In the genomic region with DNA sequence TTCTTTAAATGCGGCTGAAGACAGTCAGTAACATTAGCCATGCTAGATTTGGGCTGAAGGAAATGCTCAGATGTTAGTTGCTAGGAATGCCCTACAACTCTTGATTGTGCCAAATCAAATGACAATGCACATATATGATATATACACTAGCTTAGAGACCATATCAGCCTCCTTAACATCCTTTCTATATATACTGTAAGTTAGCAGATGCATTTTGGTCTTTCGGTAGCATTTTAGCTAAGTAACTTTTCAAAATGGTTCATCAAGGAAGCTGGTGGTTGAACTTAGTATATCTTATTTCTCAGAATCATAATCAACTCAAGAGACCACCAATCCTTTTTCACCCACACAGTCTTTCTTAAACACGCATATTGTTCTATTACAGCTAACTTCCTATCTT, we compare ENCODE assay signal across 20 cellular contexts. TPM values are rescaled to one million over a fixed set of nuclear protein-coding genes. Genes with fewer than 3 reads are reported as not detected.
DNase-seq lines count a peak whose midpoint lies in the region; ATAC-seq, FAIRE-seq and TF ChIP-seq lines count a peak whose summit lies in the region.
"Had no signal": no experiment of that assay in that cellular context is flagged by ENCODE, and none has a peak within 500 bp of the region (broad histone marks: within the 10 kb centered on the region; RNA-seq: fewer than 3 reads in every experiment).

No MANE protein-coding gene starts in this region.

- H3K27ac Mint-ChIP-seq in activated T-cell treated with anti-CD3 and anti-CD28 coated beads, Interleukin-2, amount 50 U/mL, for 72 hours, result no peak overlapping the region
- no peak overlapping the region for H3K27ac Mint-ChIP-seq in activated T-helper 17 cell treated with anti-CD3 and anti-CD28 coated beads, Interleukin-2, amount 50 U/mL, for 72 hours
- no peak overlapping the region for H3K27ac Mint-ChIP-seq in astrocyte (ENCODE audit: unreplicated experiment)
- H3K27ac Mint-ChIP-seq in activated CD4-positive, alpha-beta memory T cell treated with anti-CD3 and anti-CD28 coated beads, Interleukin-2, amount 10 ng/mL, durations not matched to agents 7 days and 5 days, result no peak overlapping the region
- H3K27ac Mint-ChIP-seq in activated T-helper 2 cell treated with anti-CD3 and anti-CD28 coated beads, Interferon-gamma antibody, Interleukin-2, Interleukin-4, amounts not matched to agents 10 μg/mL and 5 μg/mL and 100 μg/mL, durations not matched to agents 14 hours and 24 hours and 36 hours, result no peak overlapping the region
- H3K27ac Mint-ChIP-seq: CD4-positive, alpha-beta memory T cell; GM23338; H9 had no signal

- ATAC-seq in activated T-cell treated with anti-CD3 and anti-CD28 coated beads, Interleukin-2, amount 50 U/mL, for 72 hours (replicated peaks in 1 of 2), result peak; percentile 25 to 30
- ATAC-seq in activated T-helper 17 cell treated with anti-CD3 and anti-CD28 coated beads, Interleukin-2, amount 50 U/mL, for 72 hours (replicated peaks), result peak; percentile 9
- ATAC-seq: GM23338, HCT116 had no signal

- no peak overlapping the region for H3K4me2 ChIP-seq in astrocyte (ENCODE audit: low read length)
- H3K4me2 ChIP-seq: GM23338 had no signal

- FAIRE-seq in astrocyte (lab: Jason Lieb, UNC), result peak; percentile 29
- FAIRE-seq: GM12891, GM18507 had no signal

- H4K20me1 ChIP-seq in astrocyte (ENCODE audit: insufficient read depth, low read length), result no peaks in the 10 kb centered on the region

- H3K79me2 ChIP-seq in astrocyte (ENCODE audit: insufficient read depth, low read length), result no peaks in the 10 kb centered on the region

- CTCF ChIA-PET in activated CD4-positive, alpha-beta memory T cell treated with anti-CD3 and anti-CD28 coated beads, Interleukin-2, amount 10 ng/mL, durations not matched to agents 7 days and 5 days (lab: Charles Lee), result interaction anchor here (1.5 to 1.8 kb wide), 2 partner anchors 8 to 11 kb away, joined by 4 read pairs; no protein-coding TSS in a partner anchor

- intact Hi-C loops in activated T-helper 2 cell treated with anti-CD3 and anti-CD28 coated beads, Interferon-gamma antibody, Interleukin-2, Interleukin-4, amounts not matched to agents 10 μg/mL and 5 μg/mL and 100 μg/mL, durations not matched to agents 14 hours and 24 hours and 36 hours (cut with micrococcal nuclease), result no loop called here

- no peaks in the 10 kb centered on the region for H3K36me3 ChIP-seq in astrocyte (ENCODE audit: insufficient read depth, low read length)

- no peaks in the 10 kb centered on the region for H3K9me3 Mint-ChIP-seq in activated T-cell treated with anti-CD3 and anti-CD28 coated beads, Interleukin-2, amount 50 U/mL, for 72 hours
- H3K9me3 Mint-ChIP-seq in activated T-helper 17 cell treated with anti-CD3 and anti-CD28 coated beads, Interleukin-2, amount 50 U/mL, for 72 hours, result no peaks in the 10 kb centered on the region
- H3K9me3 Mint-ChIP-seq in astrocyte (ENCODE audit: unreplicated experiment), result no peaks in the 10 kb centered on the region
- no peaks in the 10 kb centered on the region for H3K9me3 Mint-ChIP-seq in activated CD4-positive, alpha-beta memory T cell treated with anti-CD3 and anti-CD28 coated beads, Interleukin-2, amount 10 ng/mL, durations not matched to agents 7 days and 5 days
- H3K9me3 Mint-ChIP-seq in activated T-helper 2 cell treated with anti-CD3 and anti-CD28 coated beads, Interferon-gamma antibody, Interleukin-2, Interleukin-4, amounts not matched to agents 10 μg/mL and 5 μg/mL and 100 μg/mL, durations not matched to agents 14 hours and 24 hours and 36 hours, result no peaks in the 10 kb centered on the region
- H3K9me3 Mint-ChIP-seq: CD4-positive, alpha-beta memory T cell; GM23338; H9 had no signal

- H3K4me3 ChIP-seq in astrocyte (ENCODE audit: insufficient read depth, low read depth, low read length), result no peak overlapping the region
- H3K4me3 ChIP-seq: GM23338 had no signal

- POLR2A ChIA-PET in activated CD4-positive, alpha-beta memory T cell treated with anti-CD3 and anti-CD28 coated beads, Interleukin-2, amount 10 ng/mL, durations not matched to agents 7 days and 5 days (lab: Charles Lee), result no interaction called here

- H3K9ac ChIP-seq in astrocyte (ENCODE audit: low read length), result no peak overlapping the region

- H3K27me3 Mint-ChIP-seq in activated T-cell treated with anti-CD3 and anti-CD28 coated beads, Interleukin-2, amount 50 U/mL, for 72 hours (ENCODE audit: low read depth), result peaks cover 41% of the 10 kb centered on the region
- peaks cover 22% of the 10 kb centered on the region for H3K27me3 Mint-ChIP-seq in activated T-helper 17 cell treated with anti-CD3 and anti-CD28 coated beads, Interleukin-2, amount 50 U/mL, for 72 hours
- H3K27me3 Mint-ChIP-seq in astrocyte (ENCODE audit: low read depth, unreplicated experiment), result no peaks in the 10 kb centered on the region
- H3K27me3 Mint-ChIP-seq in activated CD4-positive, alpha-beta memory T cell treated with anti-CD3 and anti-CD28 coated beads, Interleukin-2, amount 10 ng/mL, durations not matched to agents 7 days and 5 days, result peaks cover 31% of the 10 kb centered on the region
- H3K27me3 Mint-ChIP-seq in activated T-helper 2 cell treated with anti-CD3 and anti-CD28 coated beads, Interferon-gamma antibody, Interleukin-2, Interleukin-4, amounts not matched to agents 10 μg/mL and 5 μg/mL and 100 μg/mL, durations not matched to agents 14 hours and 24 hours and 36 hours (ENCODE audit: low read depth), result peaks cover 30% of the 10 kb centered on the region

- no peak for TF ChIP-seq CTCF in astrocyte (IDR thresholded peaks at IDR 0.05; ENCODE audit: insufficient read depth, low read depth, low read length)

- no peak overlapping the region for H3K27ac ChIP-seq in astrocyte (ENCODE audit: low read depth, low read length)

- peaks cover 6% of the 10 kb centered on the region for H3K4me1 ChIP-seq in astrocyte (ENCODE audit: insufficient read depth, low read length)

- no peak overlapping the region for H2AFZ ChIP-seq in astrocyte (ENCODE audit: low read depth, low read length)
- H2AFZ ChIP-seq: GM23338 had no signal

- H3K4me3 Mint-ChIP-seq in activated T-cell treated with anti-CD3 and anti-CD28 coated beads, Interleukin-2, amount 50 U/mL, for 72 hours, result no peak overlapping the region
- H3K4me3 Mint-ChIP-seq in activated T-helper 17 cell treated with anti-CD3 and anti-CD28 coated beads, Interleukin-2, amount 50 U/mL, for 72 hours, result no peak overlapping the region
- no peak overlapping the region for H3K4me3 Mint-ChIP-seq in astrocyte (ENCODE audit: unreplicated experiment)
- no peak overlapping the region for H3K4me3 Mint-ChIP-seq in activated CD4-positive, alpha-beta memory T cell treated with anti-CD3 and anti-CD28 coated beads, Interleukin-2, amount 10 ng/mL, durations not matched to agents 7 days and 5 days
- H3K4me3 Mint-ChIP-seq in activated T-helper 2 cell treated with anti-CD3 and anti-CD28 coated beads, Interferon-gamma antibody, Interleukin-2, Interleukin-4, amounts not matched to agents 10 μg/mL and 5 μg/mL and 100 μg/mL, durations not matched to agents 14 hours and 24 hours and 36 hours (ENCODE audit: low read depth), result no peak overlapping the region
- H3K4me3 Mint-ChIP-seq: CD4-positive, alpha-beta memory T cell; GM23338; H9 had no signal

- H3K27me3 ChIP-seq in astrocyte (ENCODE audit: insufficient read depth, low read length), result no peaks in the 10 kb centered on the region

- peaks cover 63% of the 10 kb centered on the region for H3K4me1 Mint-ChIP-seq in activated T-cell treated with anti-CD3 and anti-CD28 coated beads, Interleukin-2, amount 50 U/mL, for 72 hours (ENCODE audit: low read depth)
- H3K4me1 Mint-ChIP-seq in activated T-helper 17 cell treated with anti-CD3 and anti-CD28 coated beads, Interleukin-2, amount 50 U/mL, for 72 hours, result peaks cover 18% of the 10 kb centered on the region
- H3K4me1 Mint-ChIP-seq in astrocyte (ENCODE audit: low read depth, unreplicated experiment), result peaks cover 6% of the 10 kb centered on the region
- H3K4me1 Mint-ChIP-seq in activated CD4-positive, alpha-beta memory T cell treated with anti-CD3 and anti-CD28 coated beads, Interleukin-2, amount 10 ng/mL, durations not matched to agents 7 days and 5 days, result peaks cover 36% of the 10 kb centered on the region
- H3K4me1 Mint-ChIP-seq in activated T-helper 2 cell treated with anti-CD3 and anti-CD28 coated beads, Interferon-gamma antibody, Interleukin-2, Interleukin-4, amounts not matched to agents 10 μg/mL and 5 μg/mL and 100 μg/mL, durations not matched to agents 14 hours and 24 hours and 36 hours (ENCODE audit: low read depth), result peaks cover 15% of the 10 kb centered on the region

- no peaks in the 10 kb centered on the region for H3K9me3 ChIP-seq in astrocyte (ENCODE audit: insufficient read depth, low read depth, low read length)

- DNase-seq in activated T-cell treated with anti-CD3 and anti-CD28 coated beads, Interleukin-2, amount 50 U/mL, for 72 hours, result no peak
- DNase-seq in activated T-cell treated with anti-CD3 and anti-CD28 coated beads for 4 hours (no peak), astrocyte (ENCODE audit: low read depth) (no peak)
- DNase-seq in activated CD4-positive, alpha-beta memory T cell treated with anti-CD3 and anti-CD28 coated beads, Interleukin-2, amount 10 ng/mL, durations not matched to agents 7 days and 5 days, result no peak
- DNase-seq in activated T-helper 2 cell treated with anti-CD3 and anti-CD28 coated beads, Interferon-gamma antibody, Interleukin-2, Interleukin-4, amounts not matched to agents 10 μg/mL and 5 μg/mL and 100 μg/mL, durations not matched to agents 14 hours and 24 hours and 36 hours (ENCODE audit: low spot score), result no peak
- DNase-seq: C1 segment of cervical spinal cord; Calu3; CD4-positive, alpha-beta memory T cell; COR-L47; DMS53; DMS79 treated with DMSO at 0.1 percent for 48 hours; GF-D8; H9 had no signal

- no peaks in the 10 kb centered on the region for H3K36me3 Mint-ChIP-seq in activated T-cell treated with anti-CD3 and anti-CD28 coated beads, Interleukin-2, amount 50 U/mL, for 72 hours (ENCODE audit: insufficient read depth in 2 of 2)
- no peaks in the 10 kb centered on the region for H3K36me3 Mint-ChIP-seq in activated T-helper 17 cell treated with anti-CD3 and anti-CD28 coated beads, Interleukin-2, amount 50 U/mL, for 72 hours (ENCODE audit: low read depth)
- no peaks in the 10 kb centered on the region for H3K36me3 Mint-ChIP-seq in astrocyte (ENCODE audit: low read depth, unreplicated experiment)
- no peaks in the 10 kb centered on the region for H3K36me3 Mint-ChIP-seq in activated CD4-positive, alpha-beta memory T cell treated with anti-CD3 and anti-CD28 coated beads, Interleukin-2, amount 10 ng/mL, durations not matched to agents 7 days and 5 days (ENCODE audit: low read depth)
- no peaks in the 10 kb centered on the region for H3K36me3 Mint-ChIP-seq in activated T-helper 2 cell treated with anti-CD3 and anti-CD28 coated beads, Interferon-gamma antibody, Interleukin-2, Interleukin-4, amounts not matched to agents 10 μg/mL and 5 μg/mL and 100 μg/mL, durations not matched to agents 14 hours and 24 hours and 36 hours (ENCODE audit: low read depth)
- H3K36me3 Mint-ChIP-seq: CD4-positive, alpha-beta memory T cell had no signal

RNA-seq across cellular contexts. Expression of a gene that starts 14.1 kb away (rescaled TPM):
- total RNA-seq in activated T-cell treated with anti-CD3 and anti-CD28 coated beads, Interleukin-2, amount 50 U/mL, for 72 hours, result 1 to 10 TPM; 1.2 to 2.0 TPM
- 1 to 10 TPM in 1 of 2 donors, not detected in 1; 1.7 TPM for total RNA-seq in activated T-helper 17 cell treated with anti-CD3 and anti-CD28 coated beads, Interleukin-2, amount 50 U/mL, for 72 hours
- total RNA-seq in astrocyte, result 2.3 and 2.4 TPM in 2 replicates
- under 1 TPM; 0.25 to 0.38 TPM for total RNA-seq in activated CD4-positive, alpha-beta memory T cell treated with anti-CD3 and anti-CD28 coated beads, Interleukin-2, amount 10 ng/mL, durations not matched to agents 7 days and 5 days
- 0.18 TPM in 1 of 2 replicates, not detected in the other for total RNA-seq in activated T-helper 2 cell treated with anti-CD3 and anti-CD28 coated beads, Interferon-gamma antibody, Interleukin-2, Interleukin-4, amounts not matched to agents 10 μg/mL and 5 μg/mL and 100 μg/mL, durations not matched to agents 14 hours and 24 hours and 36 hours
- total RNA-seq: A172; CD4-positive, alpha-beta memory T cell; G401 had no signal
